In the genomic region with DNA sequence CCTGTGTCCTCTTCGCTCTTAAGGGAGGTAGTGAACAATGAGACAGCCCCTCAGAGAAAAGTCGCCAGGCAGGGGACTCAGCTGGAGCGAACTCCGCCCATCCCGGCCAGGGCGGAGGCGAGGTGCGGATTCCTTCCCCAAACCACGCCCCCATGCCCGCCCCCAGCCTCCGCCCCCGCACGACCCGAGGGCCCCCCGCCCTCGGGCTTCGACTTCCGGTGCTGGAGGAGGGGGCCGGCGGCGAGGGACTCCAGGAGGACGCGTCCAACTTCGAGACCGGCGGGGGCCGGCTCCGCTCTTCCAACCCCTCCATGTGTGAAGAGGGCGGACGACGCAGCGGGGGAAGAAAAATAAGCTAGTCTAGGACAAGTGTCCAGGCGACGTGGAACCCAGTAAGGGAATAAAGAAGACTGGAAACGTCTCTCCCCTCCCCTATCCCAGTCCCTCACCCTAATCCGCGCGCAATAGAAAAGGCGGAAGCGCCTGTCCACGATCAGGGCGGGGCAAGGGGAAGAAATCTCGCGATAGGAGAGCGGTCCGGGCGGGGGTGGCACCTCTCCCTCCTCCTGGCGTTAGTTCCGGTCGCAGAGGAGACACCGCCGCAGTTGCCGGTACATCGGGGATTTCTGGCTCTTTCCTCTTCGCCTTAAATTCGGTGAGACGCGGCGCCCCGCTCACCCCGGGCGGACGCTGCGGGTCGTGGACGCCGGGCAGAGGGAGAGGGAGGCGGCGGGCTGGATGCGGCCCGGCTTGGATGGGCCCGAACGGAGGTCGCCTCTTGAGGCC, we compare ENCODE assay signal across 8 cellular contexts. TPM values are rescaled to one million over a fixed set of nuclear protein-coding genes. Genes with fewer than 3 reads are reported as not detected.
DNase-seq lines count a peak whose midpoint lies in the region; ATAC-seq and TF ChIP-seq lines count a peak whose summit lies in the region.

A gene (plus strand): TSS at position 575 of the 786 bp plus-strand sequence. CDS start 1,308 bp downstream, outside the sequence.

- H3K27me3 ChIP-seq in right atrium auricular region = no peaks in the 10 kb centered on the region
- no peaks in the 10 kb centered on the region for H3K27me3 ChIP-seq in uterus

- TF ChIP-seq POLR2A in uterus (IDR thresholded peaks at IDR 0.05) = peak; percentile 79 to 85

- DNase-seq in NCI-H187 treated with DMSO at 0.1 percent for 48 hours (lab: John Stamatoyannopoulos, UW) = peak; percentile 71
- DNase-seq in anterior cingulate cortex (lab: John Stamatoyannopoulos, UW) = peak; percentile 80 to 100 (median 96)
- DNase-seq in right atrium auricular region (ENCODE audit: low spot score) = peak; percentile 96
- DNase-seq in pulmonary artery endothelial cell (ENCODE audit: low read depth, low spot score) = peak; percentile 85
- peak; percentile 96 to 97 for DNase-seq in uterus

- H3K4me3 ChIP-seq in right atrium auricular region (peak within 1 kb of the TSS; percentile 92 to 99), uterus (peak within 1 kb of the TSS; percentile 62 to 84)

- H3K9me3 ChIP-seq in right atrium auricular region (no peaks in the 10 kb centered on the region), uterus (no peaks in the 10 kb centered on the region)

- H3K4me1 ChIP-seq in right atrium auricular region (peaks cover 0 to 36% of the 10 kb centered on the region in 2 donors), uterus (peaks cover 0 to 12% of the 10 kb centered on the region in 2 donors)

- no peak for TF ChIP-seq CTCF in right atrium auricular region (IDR thresholded peaks at IDR 0.05)
- TF ChIP-seq CTCF in uterus (IDR thresholded peaks at IDR 0.05) = peak in 1 of 4 experiments; percentile 7

- intact Hi-C loops in T-helper 2 cell treated with Interferon-gamma antibody and Interleukin-4, amounts not matched to agents 100 ng/mL and 5 ng/mL, for 36 hours (cut with micrococcal nuclease) = loop anchor here (1.0 to 10.0 kb wide), 15 partner anchors 46 to 969 kb away; a partner anchor contains a TSS
- intact Hi-C loops in uterus (cut with DNase I; ENCODE audit: low total_unique reads) = loop anchor here (5.0 kb wide), 1 partner anchor 99 kb away; no protein-coding TSS in a partner anchor

- H3K27ac ChIP-seq in right atrium auricular region (peak within 1 kb of the TSS; percentile 98 to 99), uterus (peak within 1 kb of the TSS; percentile 97 to 99)

- H3K36me3 ChIP-seq in right atrium auricular region = peaks cover 34% of the 10 kb centered on the region
- no peaks in the 10 kb centered on the region for H3K36me3 ChIP-seq in uterus

- ATAC-seq in GM18499 (IDR thresholded peaks at IDR 0.05; ENCODE audit: insufficient read depth, unreplicated experiment) (peak; percentile 47), HG02943 (IDR thresholded peaks at IDR 0.05; ENCODE audit: low read depth, unreplicated experiment) (peak; percentile 85)

RNA-seq across cellular contexts. Expression of the gene that starts here (rescaled TPM):
- 253 and 264 TPM in 2 replicates for total RNA-seq in T-helper 2 cell treated with Interferon-gamma antibody and Interleukin-4, amounts not matched to agents 100 ng/mL and 5 ng/mL, for 36 hours
- total RNA-seq in right atrium auricular region (100 to 1,000 TPM in 1 of 2 donors, 10 to 100 TPM in 1; 58.0 to 131 TPM), pulmonary artery endothelial cell (747 and 842 TPM in 2 replicates), uterus (100 to 1,000 TPM in 2 of 4 donors, 10 to 100 TPM in 2; 39.2 to 322 (median 129) TPM)

Comparison
In these comparisons a context has a peak if more than half of its experiments do, and no peak if none do; other contexts are left out.
1. Peak in every context shown above with its lines: DNase-seq, ATAC-seq, H3K4me3 ChIP-seq and H3K27ac ChIP-seq.